ENCODE assay signal across 19 cellular contexts in genomic region chr1:23496490-23497181, GRCh38. TPM values are rescaled to one million over a fixed set of nuclear protein-coding genes. Genes with fewer than 3 reads are reported as not detected.
A peak's percentile ranks its signal among the peaks of the same experiment; 100 is the strongest.
DNase-seq lines count a peak whose midpoint lies in the region; ATAC-seq, FAIRE-seq and TF ChIP-seq lines count a peak whose summit lies in the region.
"Had no signal": no experiment of that assay in that cellular context is flagged by ENCODE, and none has a peak within 500 bp of the region (broad histone marks: within the 10 kb centered on the region; RNA-seq: fewer than 3 reads in every experiment).

No MANE protein-coding gene starts in this region.

- CTCF ChIA-PET in activated CD8-positive, alpha-beta memory T cell treated with anti-CD3 and anti-CD28 coated beads, Interleukin-2, amount 10 ng/mL, durations not matched to agents 7 days and 5 days (lab: Charles Lee) = interaction anchor here (0.6 to 9.2 kb wide), 45 partner anchors 8 to 313 kb away, joined by 3 to 308 read pairs (median 4); partner anchors contain the start of genes ASAP3, E2F2, ELOA and PITHD1
- CTCF ChIA-PET in HepG2 (lab: Yijun Ruan, JAX; ENCODE audit: low intra/inter-chr PET ratio, low total read pairs) = interaction anchor here (2.7 kb wide), 1 partner anchor 43 kb away, joined by 33 read pairs; no protein-coding TSS in a partner anchor

- H2AFZ ChIP-seq in HepG2 (ENCODE audit: low read length) = no peak overlapping the region

- TF ChIP-seq EP300 in HepG2 (IDR thresholded peaks at IDR 0.05; ENCODE audit: low read depth in 2 of 2, low read length in 2 of 2) (no peak), HepG2 (CRISPR knock-in tag; IDR thresholded peaks at IDR 0.05; ENCODE audit: borderline replicate concordance) (no peak)

- no peak overlapping the region for H3K4me3 ChIP-seq in HepG2 (replicated peaks in 1 of 3; ENCODE audit: insufficient read depth in 1 of 3, low read depth in 2 of 3, low read length in 3 of 3)
- H3K4me3 ChIP-seq: hepatocyte, SK-N-MC, spleen, stomach, transverse colon had no signal

- H4K20me1 ChIP-seq in HepG2 (ENCODE audit: insufficient read depth, low read length) = no peaks in the 10 kb centered on the region

- FAIRE-seq in HepG2 (lab: Jason Lieb, UNC) (no peak), D721Med (lab: Jason Lieb, UNC) (no peak)
- FAIRE-seq: islet of Langerhans had no signal

- peak; percentile 39 for ATAC-seq in activated CD8-positive, alpha-beta memory T cell treated with anti-CD3 and anti-CD28 coated beads, Interleukin-2, amount 10 ng/mL, durations not matched to agents 7 days and 5 days
- ATAC-seq in HepG2 (peak; percentile 39), GM21423 (IDR thresholded peaks at IDR 0.05; ENCODE audit: unreplicated experiment) (no peak)
- peak; percentile 19 for ATAC-seq in stimulated activated effector memory CD8-positive, alpha-beta T cell treated with anti-CD3 and anti-CD28 coated beads, Interleukin-12 subunit alpha, Interleukin-12 subunit beta, amount 100 ng/mL, for 72 hours

- intact Hi-C loops in HepG2 (cut with micrococcal nuclease; ENCODE audit: unreplicated experiment) = loop anchor here (1.0 to 5.0 kb wide), 2 partner anchors 43 to 141 kb away; no protein-coding TSS in a partner anchor

- no TSS peak for BruUV-seq in HepG2 (replicated peaks; lab: Mats Ljungman, UMichigan)

- TF ChIP-seq POLR2A in Raji (IDR thresholded peaks at IDR 0.05; ENCODE audit: insufficient read depth, low read depth, low read length) = 0 out of 2 replicates have a peak, but pooled peaks have one; percentile 5
- TF ChIP-seq POLR2A in HepG2 (IDR thresholded peaks at IDR 0.05; ENCODE audit: insufficient read depth in 1 of 2, low read depth in 2 of 2, low read length in 2 of 2) = no peak

- H3K27ac ChIP-seq in HepG2 (ENCODE audit: extremely low read length, insufficient read depth, low read length) (no peak overlapping the region), substantia nigra (ENCODE audit: low read depth, low read length, poor library complexity, severe bottlenecking) (no peak overlapping the region)
- H3K27ac ChIP-seq: hepatocyte, SK-N-MC, stomach, transverse colon, VCaP had no signal

- peak overlapping the region; percentile 80 for H3K4me2 ChIP-seq in HepG2 (ENCODE audit: low read depth, low read length)
- H3K4me2 ChIP-seq: hepatocyte had no signal

- H3K4me3 Mint-ChIP-seq in activated CD8-positive, alpha-beta memory T cell treated with anti-CD3 and anti-CD28 coated beads, Interleukin-2, amount 10 ng/mL, durations not matched to agents 7 days and 5 days = no peak overlapping the region
- no peak overlapping the region for H3K4me3 Mint-ChIP-seq in stimulated activated effector memory CD8-positive, alpha-beta T cell treated with anti-CD3 and anti-CD28 coated beads, Interleukin-12 subunit alpha, Interleukin-12 subunit beta, amount 100 ng/mL, for 72 hours
- H3K4me3 Mint-ChIP-seq: B cell; central memory CD8-positive, alpha-beta T cell; T-helper 2 cell treated with Interferon-gamma antibody and Interleukin-4, amounts not matched to agents 5 μg/mL and 100 μg/mL, for 36 hours had no signal

- POLR2A ChIA-PET in HepG2 (lab: Yijun Ruan, JAX) = interaction anchor here (0.5 to 1.9 kb wide), 13 partner anchors 11 to 281 kb away, joined by 3 to 11 read pairs (median 4); partner anchors contain the start of gene ASAP3

- TF ChIP-seq RAD21 in HepG2 (CRISPR knock-in tag; IDR thresholded peaks at IDR 0.05) = no peak

- no peaks in the 10 kb centered on the region for H3K9me3 ChIP-seq in HepG2 (ENCODE audit: low read length)
- H3K9me3 ChIP-seq: Caco-2, spleen, stomach, transverse colon had no signal

- no peak overlapping the region for H3K9ac ChIP-seq in HepG2 (ENCODE audit: insufficient read depth, low read depth, low read length)

- DNase-seq in activated CD8-positive, alpha-beta memory T cell treated with anti-CD3 and anti-CD28 coated beads, Interleukin-2, amount 10 ng/mL, durations not matched to agents 7 days and 5 days = no peak
- DNase-seq in activated CD8-positive, alpha-beta memory T cell treated with anti-CD3 and anti-CD28 coated beads, Interleukin-2, amount 50 U/mL, for 4 hours = no peak
- DNase-seq in HepG2 (ENCODE audit: low spot score) (no peak), substantia nigra (lab: John Stamatoyannopoulos, UW) (no peak), D721Med (ENCODE audit: insufficient read length, low spot score) (no peak)
- DNase-seq in stimulated activated effector memory CD8-positive, alpha-beta T cell treated with anti-CD3 and anti-CD28 coated beads, Interleukin-12 subunit alpha, Interleukin-12 subunit beta, amount 100 ng/mL, for 72 hours (ENCODE audit: low spot score in 2 of 2) = no peak

- H3K27me3 Mint-ChIP-seq in activated CD8-positive, alpha-beta memory T cell treated with anti-CD3 and anti-CD28 coated beads, Interleukin-2, amount 10 ng/mL, durations not matched to agents 7 days and 5 days = peaks cover 2% of the 10 kb centered on the region

- H3K27ac Mint-ChIP-seq in activated CD8-positive, alpha-beta memory T cell treated with anti-CD3 and anti-CD28 coated beads, Interleukin-2, amount 10 ng/mL, durations not matched to agents 7 days and 5 days = no peak overlapping the region
- no peak overlapping the region for H3K27ac Mint-ChIP-seq in stimulated activated effector memory CD8-positive, alpha-beta T cell treated with anti-CD3 and anti-CD28 coated beads, Interleukin-12 subunit alpha, Interleukin-12 subunit beta, amount 100 ng/mL, for 72 hours
- H3K27ac Mint-ChIP-seq: B cell; T-helper 2 cell treated with Interferon-gamma antibody and Interleukin-4, amounts not matched to agents 5 μg/mL and 100 μg/mL, for 36 hours had no signal

- no peaks in the 10 kb centered on the region for H3K79me2 ChIP-seq in HepG2 (ENCODE audit: insufficient read depth, low read length)
- H3K79me2 ChIP-seq: hepatocyte had no signal

- no peaks in the 10 kb centered on the region for H3K36me3 Mint-ChIP-seq in activated CD8-positive, alpha-beta memory T cell treated with anti-CD3 and anti-CD28 coated beads, Interleukin-2, amount 10 ng/mL, durations not matched to agents 7 days and 5 days
- H3K36me3 Mint-ChIP-seq in stimulated activated effector memory CD8-positive, alpha-beta T cell treated with anti-CD3 and anti-CD28 coated beads, Interleukin-12 subunit alpha, Interleukin-12 subunit beta, amount 100 ng/mL, for 72 hours = no peaks in the 10 kb centered on the region

- TF ChIP-seq CTCF in HepG2 (CRISPR knock-in tag; IDR thresholded peaks at IDR 0.05) (no peak), D721Med (IDR thresholded peaks at IDR 0.05; ENCODE audit: insufficient read depth, missing control alignments) (no peak)

- in situ Hi-C loops in HepG2 (cut with HindIII; ENCODE audit: extremely low pct_ligation_motif_present, low pct_unique_long_range_greater_than_20kb) = loop anchor here (5.0 kb wide), 1 partner anchor 36 kb away; the partner anchor contains the start of gene E2F2

- no peaks in the 10 kb centered on the region for H3K36me3 ChIP-seq in HepG2 (replicated peaks in 1 of 2; ENCODE audit: control insufficient read depth in 1 of 2, insufficient read depth in 2 of 2, low read length in 2 of 2)
- H3K36me3 ChIP-seq: spleen, stomach, transverse colon had no signal

- H3K27me3 ChIP-seq in HepG2 (ENCODE audit: control insufficient read depth in 1 of 2, insufficient read depth in 2 of 2, low read length in 2 of 2) = peaks cover 0 to 3% of the 10 kb centered on the region in 2 experiments; a peak in 1 of 5 replicates
- H3K27me3 ChIP-seq: hepatocyte, spleen, stomach, transverse colon had no signal

- peaks cover 35% of the 10 kb centered on the region for H3K4me1 ChIP-seq in HepG2 (ENCODE audit: insufficient read depth, low read length)
- H3K4me1 ChIP-seq: Caco-2 had no signal

- 34% methylated on average over 7 of the region's 7 CpGs for WGBS in HepG2 (ENCODE audit: low lambda C conversion rate)

- H3K4me1 Mint-ChIP-seq in activated CD8-positive, alpha-beta memory T cell treated with anti-CD3 and anti-CD28 coated beads, Interleukin-2, amount 10 ng/mL, durations not matched to agents 7 days and 5 days = peaks cover 5% of the 10 kb centered on the region
- no peaks in the 10 kb centered on the region for H3K4me1 Mint-ChIP-seq in stimulated activated effector memory CD8-positive, alpha-beta T cell treated with anti-CD3 and anti-CD28 coated beads, Interleukin-12 subunit alpha, Interleukin-12 subunit beta, amount 100 ng/mL, for 72 hours
- H3K4me1 Mint-ChIP-seq: central memory CD8-positive, alpha-beta T cell had no signal

- no peaks in the 10 kb centered on the region for H3K9me3 Mint-ChIP-seq in activated CD8-positive, alpha-beta memory T cell treated with anti-CD3 and anti-CD28 coated beads, Interleukin-2, amount 10 ng/mL, durations not matched to agents 7 days and 5 days (ENCODE audit: low read depth)
- no peaks in the 10 kb centered on the region for H3K9me3 Mint-ChIP-seq in stimulated activated effector memory CD8-positive, alpha-beta T cell treated with anti-CD3 and anti-CD28 coated beads, Interleukin-12 subunit alpha, Interleukin-12 subunit beta, amount 100 ng/mL, for 72 hours
- H3K9me3 Mint-ChIP-seq: central memory CD8-positive, alpha-beta T cell; T-helper 2 cell treated with Interferon-gamma antibody and Interleukin-4, amounts not matched to agents 5 μg/mL and 100 μg/mL, for 36 hours had no signal

RNA-seq across cellular contexts. Expression of gene ASAP3, which starts 12.7 kb away (rescaled TPM):
- total RNA-seq in activated CD8-positive, alpha-beta memory T cell treated with anti-CD3 and anti-CD28 coated beads, Interleukin-2, amount 10 ng/mL, durations not matched to agents 7 days and 5 days = under 1 TPM in 1 of 2 experiments, not detected in 1; 0.35 TPM
- total RNA-seq in HepG2 (2016; rRNA removed; fragmentation: Illumina TruSeq; extraction: Trizol) = 28.6 and 37.0 TPM in 2 replicates
- 2.7 and 3.4 TPM in 2 replicates for total RNA-seq in HepG2 (2016; cell fraction: cytosol; rRNA removed; fragmentation: Illumina TruSeq; extraction: Trizol; ENCODE audit: low read depth)
- total RNA-seq in HepG2 (2016; cell fraction: insoluble cytoplasmic fraction; rRNA removed; fragmentation: Illumina TruSeq; extraction: Trizol) = 22.9 and 36.7 TPM in 2 replicates
- 11.2 and 12.2 TPM in 2 replicates for total RNA-seq in HepG2 (2016; cell fraction: membrane; rRNA removed; fragmentation: Illumina TruSeq; extraction: Trizol)
- 38.3 and 42.3 TPM in 2 replicates for total RNA-seq in HepG2 (2016; cell fraction: nucleus; rRNA removed; fragmentation: Illumina TruSeq; extraction: Trizol)
- polyA plus RNA-seq in HepG2 (2011; rRNA removed) = 32.6 and 39.4 TPM in 2 replicates
- 15.0 and 17.0 TPM in 2 replicates for polyA plus RNA-seq in HepG2 (2011; cell fraction: cytosol; rRNA removed)
- polyA plus RNA-seq in HepG2 (2011; cell fraction: nucleus; rRNA removed) = 159 and 182 TPM in 2 replicates
- 11.8 and 19.4 TPM in 2 replicates for polyA plus RNA-seq in HepG2 (2012)
- 1.9 and 2.7 TPM in 2 replicates for polyA plus RNA-seq in HepG2 (2016; cell fraction: cytosol; fragmentation: Illumina TruSeq; extraction: Trizol; ENCODE audit: low read depth)
- polyA plus RNA-seq in HepG2 (2016; cell fraction: insoluble cytoplasmic fraction; fragmentation: Illumina TruSeq; extraction: Trizol; ENCODE audit: low read depth) = 17.8 and 23.3 TPM in 2 replicates
- polyA plus RNA-seq in HepG2 (2016; cell fraction: membrane; fragmentation: Illumina TruSeq; extraction: Trizol; ENCODE audit: low read depth) = 5.9 and 6.1 TPM in 2 replicates
- 81.5 and 89.0 TPM in 2 replicates for polyA plus RNA-seq in HepG2 (2016; cell fraction: nucleus; fragmentation: Illumina TruSeq; extraction: Trizol; ENCODE audit: insufficient read depth, low read depth)
- polyA minus RNA-seq in HepG2 (2011; rRNA and poly(A)+ RNA removed; ENCODE audit: low replicate concordance) = 8.3 and 44.4 TPM in 2 replicates
- polyA minus RNA-seq in HepG2 (2011; cell fraction: cytosol; rRNA and poly(A)+ RNA removed) = 11.9 and 18.9 TPM in 2 replicates
- polyA minus RNA-seq in HepG2 (2011; cell fraction: nucleus; rRNA and poly(A)+ RNA removed) = 19.4 and 24.2 TPM in 2 replicates

RNA-seq across cellular contexts. Expression of gene E2F2, which starts 34.4 kb away (rescaled TPM):
- total RNA-seq in activated CD8-positive, alpha-beta memory T cell treated with anti-CD3 and anti-CD28 coated beads, Interleukin-2, amount 10 ng/mL, durations not matched to agents 7 days and 5 days = 100 to 1,000 TPM in 1 of 2 experiments, 10 to 100 TPM in 1; 77.4 to 103 TPM
- 5.7 and 6.6 TPM in 2 replicates for total RNA-seq in HepG2 (2016; rRNA removed; fragmentation: Illumina TruSeq; extraction: Trizol)
- total RNA-seq in HepG2 (2016; cell fraction: cytosol; rRNA removed; fragmentation: Illumina TruSeq; extraction: Trizol; ENCODE audit: low read depth) = 1.1 and 1.3 TPM in 2 replicates
- total RNA-seq in HepG2 (2016; cell fraction: insoluble cytoplasmic fraction; rRNA removed; fragmentation: Illumina TruSeq; extraction: Trizol) = 4.9 and 6.0 TPM in 2 replicates
- 2.6 TPM in 2 replicates for total RNA-seq in HepG2 (2016; cell fraction: membrane; rRNA removed; fragmentation: Illumina TruSeq; extraction: Trizol)
- total RNA-seq in HepG2 (2016; cell fraction: nucleus; rRNA removed; fragmentation: Illumina TruSeq; extraction: Trizol) = 5.1 and 7.1 TPM in 2 replicates
- polyA plus RNA-seq in HepG2 (2011; rRNA removed) = 0.50 and 0.65 TPM in 2 replicates
- polyA plus RNA-seq in HepG2 (2011; cell fraction: cytosol; rRNA removed) = 0.29 and 0.35 TPM in 2 replicates
- polyA plus RNA-seq in HepG2 (2011; cell fraction: nucleus; rRNA removed) = 1.9 TPM in 2 replicates
- 0.63 and 1.4 TPM in 2 replicates for polyA plus RNA-seq in HepG2 (2012)
- 0.24 and 0.26 TPM in 2 replicates for polyA plus RNA-seq in HepG2 (2016; cell fraction: cytosol; fragmentation: Illumina TruSeq; extraction: Trizol; ENCODE audit: low read depth)
- 3.4 and 4.2 TPM in 2 replicates for polyA plus RNA-seq in HepG2 (2016; cell fraction: insoluble cytoplasmic fraction; fragmentation: Illumina TruSeq; extraction: Trizol; ENCODE audit: low read depth)
- polyA plus RNA-seq in HepG2 (2016; cell fraction: membrane; fragmentation: Illumina TruSeq; extraction: Trizol; ENCODE audit: low read depth) = 0.62 and 0.69 TPM in 2 replicates
- 12.8 and 14.2 TPM in 2 replicates for polyA plus RNA-seq in HepG2 (2016; cell fraction: nucleus; fragmentation: Illumina TruSeq; extraction: Trizol; ENCODE audit: insufficient read depth, low read depth)
- 1.8 and 19.5 TPM in 2 replicates for polyA minus RNA-seq in HepG2 (2011; rRNA and poly(A)+ RNA removed; ENCODE audit: low replicate concordance)
- 0.79 and 1.1 TPM in 2 replicates for polyA minus RNA-seq in HepG2 (2011; cell fraction: cytosol; rRNA and poly(A)+ RNA removed)
- polyA minus RNA-seq in HepG2 (2011; cell fraction: nucleus; rRNA and poly(A)+ RNA removed) = 0.87 and 1.3 TPM in 2 replicates

Comparison
In these comparisons a context has a peak if more than half of its experiments do, and no peak if none do; other contexts are left out.
1. RNA of gene E2F2, which starts 34.4 kb away (total RNA-seq): 77.4 to 103 TPM in activated CD8-positive, alpha-beta memory T cell treated with anti-CD3 and anti-CD28 coated beads, Interleukin-2, amount 10 ng/mL, durations not matched to agents 7 days and 5 days; 1.1 to 7.1 TPM in HepG2; every median in the first group is over 4 times any median in the second.